ENCODE assay signal across 8 cellular contexts in the genomic region with DNA sequence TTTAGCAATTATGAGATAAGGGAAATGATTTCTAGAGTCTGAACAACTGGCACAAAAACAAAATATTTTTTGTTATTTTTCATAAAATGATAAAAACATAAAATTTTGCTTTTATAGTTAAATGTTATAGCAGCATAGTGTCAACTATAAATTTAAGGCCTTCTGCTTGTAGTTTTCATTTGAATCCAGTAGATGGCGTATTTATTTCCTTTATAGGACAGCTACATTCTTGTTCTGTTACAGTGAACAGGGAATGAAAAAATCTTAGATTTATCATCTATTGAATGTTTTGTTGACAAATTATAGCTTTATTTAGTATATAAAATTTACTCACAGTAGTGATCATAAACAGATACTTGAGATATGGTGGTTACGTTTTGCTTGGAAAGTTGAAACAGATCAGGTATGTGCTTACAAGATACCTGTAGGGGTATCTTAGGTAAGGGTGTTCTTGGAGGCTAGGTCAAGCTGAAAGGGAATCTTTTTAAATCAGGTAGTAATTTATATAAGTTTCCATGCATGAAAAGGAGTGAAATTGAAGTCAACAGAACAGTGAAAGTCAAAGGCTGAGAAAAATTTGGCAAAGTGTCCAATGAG.
DNase-seq lines count a peak whose midpoint lies in the region; ATAC-seq and TF ChIP-seq lines count a peak whose summit lies in the region.

No MANE protein-coding gene starts in this region.

- intact Hi-C loops in left ventricle myocardium inferior (cut with micrococcal nuclease): no loop called here
- intact Hi-C loops in Right ventricle myocardium superior (cut with DNase I): no loop called here
- intact Hi-C loops in dorsolateral prefrontal cortex (cut with DNase I): no loop called here

- no peaks in the 10 kb centered on the region for H3K36me3 ChIP-seq in left ventricle myocardium inferior

- H3K4me3 ChIP-seq in left ventricle myocardium inferior (no peak overlapping the region), dorsolateral prefrontal cortex (no peak overlapping the region)

- H3K27ac Mint-ChIP-seq in progenitor cell of endocrine pancreas: peak overlapping the region; percentile 22

- H3K9me3 ChIP-seq in left ventricle myocardium inferior (replicated peaks): peaks cover 3% of the 10 kb centered on the region

- ATAC-seq in Right ventricle myocardium superior (ENCODE audit: poor library complexity): no peak
- ATAC-seq in HG03039 (IDR thresholded peaks at IDR 0.05; ENCODE audit: unreplicated experiment): peak; percentile 65

- no peaks in the 10 kb centered on the region for H3K4me1 ChIP-seq in left ventricle myocardium inferior

- H3K27ac ChIP-seq in left ventricle myocardium inferior (replicated peaks) (no peak overlapping the region), dorsolateral prefrontal cortex (no peak overlapping the region)

- TF ChIP-seq CTCF in left ventricle myocardium inferior (IDR thresholded peaks at IDR 0.05; ENCODE audit: borderline replicate concordance) (peak; percentile 71), dorsolateral prefrontal cortex (IDR thresholded peaks at IDR 0.05 in 54 of 56, conservative IDR thresholded peaks at IDR 0.05 in 2 of 56; ENCODE audit: low read depth in 1 of 56, partially characterized antibody in 56 of 56) (peak; percentile 51 to 79 (median 68)), progenitor cell of endocrine pancreas (IDR thresholded peaks at IDR 0.05; ENCODE audit: unreplicated experiment) (peak; percentile 79)

- no peaks in the 10 kb centered on the region for H3K27me3 ChIP-seq in left ventricle myocardium inferior (ENCODE audit: low read depth)
- H3K27me3 ChIP-seq in dorsolateral prefrontal cortex: peaks cover 0 to 3% (median 0%) of the 10 kb centered on the region in 45 donors

- no peaks in the 10 kb centered on the region for H3K36me3 Mint-ChIP-seq in progenitor cell of endocrine pancreas (ENCODE audit: insufficient read depth)

- no peaks in the 10 kb centered on the region for H3K27me3 Mint-ChIP-seq in progenitor cell of endocrine pancreas

- H3K4me1 Mint-ChIP-seq in progenitor cell of endocrine pancreas (ENCODE audit: low read depth): peaks cover 7% of the 10 kb centered on the region

- DNase-seq in left ventricle myocardium inferior: no peak
- DNase-seq in Right ventricle myocardium superior: no peak
- peak; percentile 38 for DNase-seq in NCI-H460 (ENCODE audit: extremely low read depth, low read depth)
- DNase-seq in dorsolateral prefrontal cortex: no peak
- no peak for DNase-seq in progenitor cell of endocrine pancreas (ENCODE audit: low spot score, unreplicated experiment)
- DNase-seq in stimulated activated CD4-positive, alpha-beta T cell treated with anti-CD3 and anti-CD28 coated beads, Interleukin-15, amount 100 ng/mL, for 24 hours: no peak
- DNase-seq in activated CD4-positive, CD25-positive, alpha-beta regulatory T cell treated with anti-CD3 and anti-CD28 coated beads, Interleukin-2, amount 50 U/mL, for 72 hours: no peak

- H3K4me3 Mint-ChIP-seq in progenitor cell of endocrine pancreas (ENCODE audit: low read depth): no peak overlapping the region

- no peaks in the 10 kb centered on the region for H3K9me3 Mint-ChIP-seq in progenitor cell of endocrine pancreas (ENCODE audit: low read depth)
